Comparison of ENCODE assay signal across 10 cellular contexts in genomic region chr3:186946756-186947375, GRCh38. TPM values are rescaled to one million over a fixed set of nuclear protein-coding genes. Genes with fewer than 3 reads are reported as not detected.
DNase-seq lines count a peak whose midpoint lies in the region; ATAC-seq and TF ChIP-seq lines count a peak whose summit lies in the region.
"Had no signal": no experiment of that assay in that cellular context is flagged by ENCODE, and none has a peak within 500 bp of the region (broad histone marks: within the 10 kb centered on the region; RNA-seq: fewer than 3 reads in every experiment).

No MANE protein-coding gene starts in this region.

- no peak for TF ChIP-seq CTCF in dorsolateral prefrontal cortex (IDR thresholded peaks at IDR 0.05 in 54 of 56, conservative IDR thresholded peaks at IDR 0.05 in 2 of 56; ENCODE audit: low read depth in 1 of 56, partially characterized antibody in 56 of 56)

- H3K36me3 Mint-ChIP-seq in T-helper 2 cell treated with Interferon-gamma antibody and Interleukin-4, amounts not matched to agents 5 μg/mL and 100 μg/mL, for 36 hours (ENCODE audit: low read depth) = peaks cover 77% of the 10 kb centered on the region
- H3K36me3 Mint-ChIP-seq in naive B cell = peaks cover 38 to 65% of the 10 kb centered on the region in 2 donors

- peak overlapping the region in 23 of 59 donors; percentile 3 to 80 (median 56) for H3K27ac ChIP-seq in dorsolateral prefrontal cortex

- peaks cover 8% of the 10 kb centered on the region for H3K9me3 Mint-ChIP-seq in T-helper 2 cell treated with Interferon-gamma antibody and Interleukin-4, amounts not matched to agents 5 μg/mL and 100 μg/mL, for 36 hours
- no peaks in the 10 kb centered on the region for H3K9me3 Mint-ChIP-seq in naive B cell

- intact Hi-C loops in dorsolateral prefrontal cortex (cut with DNase I) = no loop called here

- H3K36me3 ChIP-seq in H7 (replicated peaks; ENCODE audit: control insufficient read depth, insufficient read depth, low read length) = peaks cover 11% of the 10 kb centered on the region

- H3K4me3 Mint-ChIP-seq in T-helper 2 cell treated with Interferon-gamma antibody and Interleukin-4, amounts not matched to agents 5 μg/mL and 100 μg/mL, for 36 hours = no peak overlapping the region
- H3K4me3 Mint-ChIP-seq in naive B cell = peak overlapping the region in 6 of 8 donors; percentile 41 to 65 (median 48)

- H3K27me3 ChIP-seq in dorsolateral prefrontal cortex (no peaks in the 10 kb centered on the region), H7 (ENCODE audit: control insufficient read depth, insufficient read depth, low read length) (no peaks in the 10 kb centered on the region)
- H3K27me3 ChIP-seq: tibial nerve had no signal

- peaks cover 32% of the 10 kb centered on the region for H3K4me1 Mint-ChIP-seq in T-helper 2 cell treated with Interferon-gamma antibody and Interleukin-4, amounts not matched to agents 5 μg/mL and 100 μg/mL, for 36 hours (ENCODE audit: low read depth)
- peaks cover 68 to 74% (median 73%) of the 10 kb centered on the region in 3 donors for H3K4me1 Mint-ChIP-seq in naive B cell

- H3K27me3 Mint-ChIP-seq in T-helper 2 cell treated with Interferon-gamma antibody and Interleukin-4, amounts not matched to agents 5 μg/mL and 100 μg/mL, for 36 hours (ENCODE audit: low read depth) = no peaks in the 10 kb centered on the region
- no peaks in the 10 kb centered on the region for H3K27me3 Mint-ChIP-seq in naive B cell

- H3K4me3 ChIP-seq in dorsolateral prefrontal cortex = no peak overlapping the region
- no peak overlapping the region for H3K4me3 ChIP-seq in H7 (ENCODE audit: insufficient read depth, low read depth, low read length)
- H3K4me3 ChIP-seq: tibial nerve had no signal

- ATAC-seq in GM21360 (IDR thresholded peaks at IDR 0.05; ENCODE audit: unreplicated experiment) (peak; percentile 75), HG03378 (IDR thresholded peaks at IDR 0.05; ENCODE audit: unreplicated experiment) (peak; percentile 76), naive B cell (ENCODE audit: low read depth in 2 of 2) (peak; percentile 41)

- H3K27ac Mint-ChIP-seq in T-helper 2 cell treated with Interferon-gamma antibody and Interleukin-4, amounts not matched to agents 5 μg/mL and 100 μg/mL, for 36 hours = peak overlapping the region; percentile 32
- peak overlapping the region; percentile 8 to 94 (median 76) for H3K27ac Mint-ChIP-seq in naive B cell

- no peak for DNase-seq in T-helper 2 cell treated with Interferon-gamma antibody and Interleukin-4, amounts not matched to agents 5 μg/mL and 100 μg/mL, for 36 hours (ENCODE audit: low spot score)
- DNase-seq in T-helper 2 cell (no peak), naive B cell (no peak), A172 (ENCODE audit: low spot score) (no peak), dorsolateral prefrontal cortex (no peak), H7 (no peak)
- DNase-seq: activated gamma-delta T cell treated with Interleukin-2 at 50 U/mL for 16 hours had no signal

RNA-seq across cellular contexts. Expression of gene ST6GAL1, which starts 16.5 kb away (rescaled TPM):
- 100 to 1,000 TPM; 210 to 330 (median 253) TPM for polyA plus RNA-seq in naive B cell (ENCODE audit: low read depth in 6 of 6)
- total RNA-seq in A172 (2014; rRNA removed; shearing (Covaris generic)) = 5.3 and 9.4 TPM in 2 replicates
- total RNA-seq in dorsolateral prefrontal cortex = 100 to 1,000 TPM in 1 of 120 experiments, 10 to 100 TPM in 119; 30.8 to 105 (median 56.1) TPM
- 53.5 and 62.2 TPM in 2 replicates for total RNA-seq in H7 (2014; rRNA removed; shearing (Covaris generic))
